ENCODE assay signal across 7 cellular contexts in the genomic region with DNA sequence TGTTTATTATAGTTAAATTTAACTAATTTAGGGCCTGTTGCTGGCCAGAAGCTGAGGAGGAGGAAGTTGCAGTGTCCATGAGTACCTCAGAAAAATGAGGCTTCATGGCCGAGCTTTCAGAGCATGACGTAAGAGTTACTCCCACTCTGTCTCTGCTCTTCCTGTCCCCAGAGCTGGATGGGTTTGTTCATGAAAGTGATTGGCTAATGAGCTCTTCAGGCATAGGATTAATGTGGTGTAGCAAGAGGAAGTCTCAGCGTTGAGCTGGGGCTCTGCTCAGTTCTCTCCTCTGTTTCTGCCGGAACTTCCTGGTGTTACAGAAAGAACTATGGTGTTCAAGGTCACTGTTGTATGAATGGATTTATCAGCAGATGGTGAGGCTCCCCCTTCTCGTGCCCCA.
DNase-seq lines count a peak whose midpoint lies in the region; ATAC-seq, FAIRE-seq and TF ChIP-seq lines count a peak whose summit lies in the region.

No MANE protein-coding gene starts in this region.

- H2AFZ ChIP-seq in astrocyte (ENCODE audit: low read depth, low read length): no peak overlapping the region

- ATAC-seq in mucosa of descending colon (peak; percentile 72), GM18498 (IDR thresholded peaks at IDR 0.05; ENCODE audit: unreplicated experiment) (no peak), HG03159 (IDR thresholded peaks at IDR 0.05; ENCODE audit: unreplicated experiment) (no peak)

- H3K36me3 ChIP-seq in astrocyte (ENCODE audit: insufficient read depth, low read length): no peaks in the 10 kb centered on the region
- no peaks in the 10 kb centered on the region for H3K36me3 ChIP-seq in mucosa of descending colon (ENCODE audit: low read depth)

- H3K4me3 Mint-ChIP-seq in astrocyte (ENCODE audit: unreplicated experiment): no peak overlapping the region

- DNase-seq in GM19239 (ENCODE audit: insufficient read length, low spot score): peak; percentile 13
- DNase-seq in NB4 (ENCODE audit: low read depth): peak; percentile 98
- DNase-seq in astrocyte (ENCODE audit: low read depth): peak; percentile 59
- peak in 1 of 3 donors; percentile 14 for DNase-seq in mucosa of descending colon
- no peak for DNase-seq in HT-29 (ENCODE audit: low spot score)

- H3K27me3 ChIP-seq in astrocyte (ENCODE audit: insufficient read depth, low read length): no peaks in the 10 kb centered on the region

- intact Hi-C loops in mucosa of descending colon (cut with DNase I, micrococcal nuclease): no loop called here

- H3K9ac ChIP-seq in astrocyte (ENCODE audit: low read length): no peak overlapping the region

- FAIRE-seq in GM19239 (lab: Jason Lieb, UNC) (no peak), astrocyte (lab: Jason Lieb, UNC) (no peak)

- H3K4me2 ChIP-seq in astrocyte (ENCODE audit: low read length): no peak overlapping the region

- H3K4me1 Mint-ChIP-seq in astrocyte (ENCODE audit: low read depth, unreplicated experiment): peaks cover 21% of the 10 kb centered on the region

- no peaks in the 10 kb centered on the region for H4K20me1 ChIP-seq in astrocyte (ENCODE audit: insufficient read depth, low read length)

- H3K79me2 ChIP-seq in astrocyte (ENCODE audit: insufficient read depth, low read length): no peaks in the 10 kb centered on the region

- peaks cover 18% of the 10 kb centered on the region for H3K4me1 ChIP-seq in astrocyte (ENCODE audit: insufficient read depth, low read length)
- H3K4me1 ChIP-seq in mucosa of descending colon (ENCODE audit: low read depth): no peaks in the 10 kb centered on the region

- no peaks in the 10 kb centered on the region for H3K27me3 Mint-ChIP-seq in astrocyte (ENCODE audit: low read depth, unreplicated experiment)

- H3K27ac Mint-ChIP-seq in astrocyte (ENCODE audit: unreplicated experiment): peak overlapping the region; percentile 84

- TF ChIP-seq CTCF in NB4 (IDR thresholded peaks at IDR 0.05; ENCODE audit: low read depth, low read length) (no peak), astrocyte (IDR thresholded peaks at IDR 0.05; ENCODE audit: insufficient read depth, low read depth, low read length) (no peak), mucosa of descending colon (IDR thresholded peaks at IDR 0.05) (no peak)

- no peaks in the 10 kb centered on the region for H3K9me3 ChIP-seq in astrocyte (ENCODE audit: insufficient read depth, low read depth, low read length)
- no peaks in the 10 kb centered on the region for H3K9me3 ChIP-seq in mucosa of descending colon

- no peaks in the 10 kb centered on the region for H3K36me3 Mint-ChIP-seq in astrocyte (ENCODE audit: low read depth, unreplicated experiment)

- H3K27ac ChIP-seq in astrocyte (ENCODE audit: low read depth, low read length): no peak overlapping the region

- peak overlapping the region; percentile 41 for H3K4me3 ChIP-seq in NB4 (ENCODE audit: low read depth, low read length)
- no peak overlapping the region for H3K4me3 ChIP-seq in astrocyte (ENCODE audit: insufficient read depth, low read depth, low read length)
- H3K4me3 ChIP-seq in mucosa of descending colon: no peak overlapping the region

- peak; percentile 21 for TF ChIP-seq POLR2A in NB4 (IDR thresholded peaks at IDR 0.05; ENCODE audit: extremely low read depth, insufficient read length)

- H3K9me3 Mint-ChIP-seq in astrocyte (ENCODE audit: unreplicated experiment): no peaks in the 10 kb centered on the region
